In the genomic region with DNA sequence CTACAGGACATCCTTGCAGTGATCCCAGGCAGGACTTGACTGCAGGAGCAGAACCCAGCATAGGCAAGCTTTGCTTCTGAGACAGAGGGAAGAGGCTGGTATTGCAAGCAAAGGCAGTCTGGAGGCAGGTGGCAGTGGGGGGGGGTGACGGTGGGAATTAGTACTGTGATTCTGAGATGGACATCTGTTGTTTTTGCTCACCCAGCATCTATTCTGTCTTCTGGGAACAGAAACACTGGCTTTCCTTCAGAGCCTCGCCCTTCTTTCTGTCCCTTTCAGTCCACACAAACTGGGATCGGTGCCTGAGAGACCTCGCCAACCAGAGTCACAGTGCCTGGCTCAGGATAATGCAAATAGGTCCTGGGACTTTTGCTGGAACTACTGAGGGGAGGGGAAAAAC, we compare ENCODE assay signal across 21 cellular contexts. TPM values are rescaled to one million over a fixed set of nuclear protein-coding genes. Genes with fewer than 3 reads are reported as not detected.
DNase-seq lines count a peak whose midpoint lies in the region; ATAC-seq, FAIRE-seq and TF ChIP-seq lines count a peak whose summit lies in the region.
"Had no signal": no experiment of that assay in that cellular context is flagged by ENCODE, and none has a peak within 500 bp of the region (broad histone marks: within the 10 kb centered on the region; RNA-seq: fewer than 3 reads in every experiment).

No MANE protein-coding gene starts in this region.

- no peak overlapping the region for H3K9ac ChIP-seq in HepG2 (ENCODE audit: insufficient read depth, low read depth, low read length)
- no peak overlapping the region for H3K9ac ChIP-seq in endodermal cell (ENCODE audit: extremely low read depth, low read length, poor library complexity, severe bottlenecking)

- no peak overlapping the region for H2AFZ ChIP-seq in HepG2 (ENCODE audit: low read length)
- no peak overlapping the region for H2AFZ ChIP-seq in osteoblast (ENCODE audit: low read length)

- H3K9me3 Mint-ChIP-seq in endodermal cell, result no peaks in the 10 kb centered on the region
- H3K9me3 Mint-ChIP-seq: activated naive CD4-positive, alpha-beta T cell treated with anti-CD3 and anti-CD28 coated beads, Interleukin-2, amount 10 ng/mL, durations not matched to agents 7 days and 5 days; CD8-positive, alpha-beta T cell; immature natural killer cell had no signal

- in situ Hi-C loops in HepG2 (cut with HindIII; ENCODE audit: extremely low pct_ligation_motif_present, low pct_unique_long_range_greater_than_20kb), result no loop called here

- H3K4me3 ChIP-seq in right lobe of liver, result no peak overlapping the region
- H3K4me3 ChIP-seq in HepG2 (replicated peaks in 1 of 3; ENCODE audit: insufficient read depth in 1 of 3, low read depth in 2 of 3, low read length in 3 of 3), result no peak overlapping the region
- H3K4me3 ChIP-seq in endodermal cell (ENCODE audit: low read length), result no peak overlapping the region
- H3K4me3 ChIP-seq in osteoblast (ENCODE audit: insufficient read depth, low read length), result no peak overlapping the region
- H3K4me3 ChIP-seq: A549, K562 had no signal

- TF ChIP-seq EP300 in HepG2 (IDR thresholded peaks at IDR 0.05; ENCODE audit: low read depth in 2 of 2, low read length in 2 of 2) (no peak), HepG2 (CRISPR knock-in tag; IDR thresholded peaks at IDR 0.05; ENCODE audit: borderline replicate concordance) (no peak)

- no peak overlapping the region for H3K4me3 Mint-ChIP-seq in endodermal cell
- H3K4me3 Mint-ChIP-seq: activated naive CD4-positive, alpha-beta T cell treated with anti-CD3 and anti-CD28 coated beads, Interleukin-2, amount 10 ng/mL, durations not matched to agents 7 days and 5 days; CD8-positive, alpha-beta T cell; immature natural killer cell had no signal

- peaks cover 0 to 53% (median 5%) of the 10 kb centered on the region in 4 donors for H3K4me1 ChIP-seq in right lobe of liver
- peaks cover 29% of the 10 kb centered on the region for H3K4me1 ChIP-seq in HepG2 (ENCODE audit: insufficient read depth, low read length)
- H3K4me1 ChIP-seq in endodermal cell (ENCODE audit: control insufficient read depth, insufficient read depth, low read length), result no peaks in the 10 kb centered on the region
- H3K4me1 ChIP-seq in osteoblast (ENCODE audit: insufficient read depth, low read length), result peaks cover 3% of the 10 kb centered on the region

- TF ChIP-seq POLR2A in right lobe of liver (IDR thresholded peaks at IDR 0.05) (no peak), HepG2 (IDR thresholded peaks at IDR 0.05; ENCODE audit: insufficient read depth in 1 of 2, low read depth in 2 of 2, low read length in 2 of 2) (no peak)

- H3K4me2 ChIP-seq in HepG2 (ENCODE audit: low read depth, low read length), result no peak overlapping the region
- H3K4me2 ChIP-seq in osteoblast (ENCODE audit: insufficient read depth, low read length), result no peak overlapping the region
- H3K4me2 ChIP-seq: A549 had no signal

- FAIRE-seq in HepG2 (lab: Jason Lieb, UNC), result no peak
- FAIRE-seq: A549, GM12892, K562 had no signal

- TF ChIP-seq CTCF in right lobe of liver (IDR thresholded peaks at IDR 0.05) (no peak), HepG2 (CRISPR knock-in tag; IDR thresholded peaks at IDR 0.05) (no peak), endodermal cell (conservative IDR thresholded peaks at IDR 0.05) (no peak), osteoblast (IDR thresholded peaks at IDR 0.05; ENCODE audit: extremely low read depth, low read depth, low read length) (no peak)

- H3K4me1 Mint-ChIP-seq in endodermal cell, result no peaks in the 10 kb centered on the region
- H3K4me1 Mint-ChIP-seq: activated naive CD4-positive, alpha-beta T cell treated with anti-CD3 and anti-CD28 coated beads, Interleukin-2, amount 10 ng/mL, durations not matched to agents 7 days and 5 days; immature natural killer cell had no signal

- ATAC-seq in right lobe of liver (peak; percentile 23 to 72 (median 53)), HepG2 (no peak), GM18909 (IDR thresholded peaks at IDR 0.05; ENCODE audit: poor library complexity, unreplicated experiment) (no peak)
- ATAC-seq: A549; CD8-positive, alpha-beta T cell; HCT116; K562 had no signal

- POLR2A ChIA-PET in HepG2 (lab: Yijun Ruan, JAX), result no interaction called here

- CTCF ChIA-PET in HepG2 (lab: Yijun Ruan, JAX; ENCODE audit: low intra/inter-chr PET ratio, low total read pairs), result no interaction called here

- H4K20me1 ChIP-seq in HepG2 (ENCODE audit: insufficient read depth, low read length) (no peaks in the 10 kb centered on the region), osteoblast (ENCODE audit: insufficient read depth, low read length) (peaks cover 6% of the 10 kb centered on the region)

- H3K27me3 Mint-ChIP-seq in endodermal cell (ENCODE audit: insufficient read depth), result no peaks in the 10 kb centered on the region
- H3K27me3 Mint-ChIP-seq: activated naive CD4-positive, alpha-beta T cell treated with anti-CD3 and anti-CD28 coated beads, Interleukin-2, amount 10 ng/mL, durations not matched to agents 7 days and 5 days had no signal

- H3K36me3 Mint-ChIP-seq in endodermal cell (ENCODE audit: low read depth), result peaks cover 66% of the 10 kb centered on the region

- intact Hi-C loops in right lobe of liver (cut with DNase I) (no loop called here), HepG2 (cut with micrococcal nuclease; ENCODE audit: unreplicated experiment) (no loop called here)

- 38% methylated on average over 2 of the region's 4 CpGs for WGBS in right lobe of liver (ENCODE audit: insufficient coverage, low coverage, low lambda C conversion rate, missing lambda C conversion rate)
- 96% methylated on average over 4 of the region's 4 CpGs for WGBS in HepG2 (ENCODE audit: low lambda C conversion rate)
- 95 to 100% methylated on average over 1 to 4 of the region's 4 CpGs for WGBS in endodermal cell (ENCODE audit: insufficient coverage in 1 of 2, insufficient read length in 1 of 2), 2 experiments

- H3K27me3 ChIP-seq in right lobe of liver, result no peaks in the 10 kb centered on the region
- H3K27me3 ChIP-seq in HepG2 (ENCODE audit: control insufficient read depth in 1 of 2, insufficient read depth in 2 of 2, low read length in 2 of 2), result no peaks in the 10 kb centered on the region
- H3K27me3 ChIP-seq in endodermal cell (ENCODE audit: control insufficient read depth, insufficient read depth, low read length, poor library complexity, severe bottlenecking), result no peaks in the 10 kb centered on the region
- H3K27me3 ChIP-seq in osteoblast (ENCODE audit: insufficient read depth, low read length), result no peaks in the 10 kb centered on the region

- H3K27ac ChIP-seq in right lobe of liver (peak overlapping the region in 1 of 3 donors; percentile 69), HepG2 (ENCODE audit: extremely low read length, insufficient read depth, low read length) (no peak overlapping the region), endodermal cell (ENCODE audit: low read depth, low read length) (peak overlapping the region; percentile 17), osteoblast (ENCODE audit: low read depth, low read length) (no peak overlapping the region)
- H3K27ac ChIP-seq: A549 had no signal

- H3K27ac Mint-ChIP-seq in endodermal cell, result no peak overlapping the region
- H3K27ac Mint-ChIP-seq: activated naive CD4-positive, alpha-beta T cell treated with anti-CD3 and anti-CD28 coated beads, Interleukin-2, amount 10 ng/mL, durations not matched to agents 7 days and 5 days; CD8-positive, alpha-beta T cell; immature natural killer cell had no signal

- H3K36me3 ChIP-seq in right lobe of liver (peaks cover 4 to 46% (median 16%) of the 10 kb centered on the region in 4 donors), HepG2 (replicated peaks in 1 of 2; ENCODE audit: control insufficient read depth in 1 of 2, insufficient read depth in 2 of 2, low read length in 2 of 2) (peaks cover 15 to 50% of the 10 kb centered on the region in 2 experiments), endodermal cell (ENCODE audit: control insufficient read depth, insufficient read depth, low read length) (peaks cover 77% of the 10 kb centered on the region), osteoblast (ENCODE audit: insufficient read depth, low read length) (peaks cover 53% of the 10 kb centered on the region)

- H3K9me3 ChIP-seq in right lobe of liver (no peaks in the 10 kb centered on the region), HepG2 (ENCODE audit: low read length) (no peaks in the 10 kb centered on the region), endodermal cell (ENCODE audit: control insufficient read depth, low read length) (no peaks in the 10 kb centered on the region), osteoblast (ENCODE audit: low read depth, low read length) (no peaks in the 10 kb centered on the region)
- H3K9me3 ChIP-seq: A549 had no signal

- DNase-seq in right lobe of liver (peak in 2 of 3 donors; percentile 83 to 89), HepG2 (ENCODE audit: low spot score) (no peak), endodermal cell (no peak), osteoblast (ENCODE audit: insufficient read length, low spot score, missing footprints) (peak; percentile 35), CD1c-positive myeloid dendritic cell (ENCODE audit: extremely low spot score) (no peak), hepatic stellate cell (ENCODE audit: low spot score) (no peak)
- no peak for DNase-seq in activated naive CD4-positive, alpha-beta T cell (lab: John Stamatoyannopoulos, UW)
- DNase-seq: activated CD4-positive, CD25-positive, alpha-beta regulatory T cell treated with anti-CD3 and anti-CD28 coated beads, Interleukin-2, amount 50 U/mL, for 72 hours; activated naive CD4-positive, alpha-beta T cell treated with anti-CD3 and anti-CD28 coated beads, Interleukin-2, amount 10 ng/mL, durations not matched to agents 7 days and 5 days; CD8-positive, alpha-beta T cell; immature natural killer cell; mesendoderm; NCI-H1092; NCI-H345; T-helper 1 cell had no signal

- no peaks in the 10 kb centered on the region for H3K79me2 ChIP-seq in HepG2 (ENCODE audit: insufficient read depth, low read length)
- no peaks in the 10 kb centered on the region for H3K79me2 ChIP-seq in osteoblast (ENCODE audit: insufficient read depth, low read length)

- no TSS peak for BruUV-seq in HepG2 (replicated peaks; lab: Mats Ljungman, UMichigan)

- TF ChIP-seq RAD21 in HepG2 (CRISPR knock-in tag; IDR thresholded peaks at IDR 0.05), result no peak

RNA-seq across cellular contexts. Expression of a gene that starts 31.2 kb away (rescaled TPM):
- 1 to 10 TPM in 3 of 6 experiments, under 1 TPM in 3; 0.32 to 1.2 (median 0.87) TPM for total RNA-seq in right lobe of liver
- total RNA-seq in HepG2 (2016; rRNA removed; fragmentation: Illumina TruSeq; extraction: Trizol), result 0.22 TPM in 1 of 2 replicates, not detected in the other
- total RNA-seq in HepG2 (2016; cell fraction: cytosol; rRNA removed; fragmentation: Illumina TruSeq; extraction: Trizol; ENCODE audit: low read depth), result not detected in 2 replicates
- not detected in 2 replicates for total RNA-seq in HepG2 (2016; cell fraction: insoluble cytoplasmic fraction; rRNA removed; fragmentation: Illumina TruSeq; extraction: Trizol)
- not detected in 2 replicates for total RNA-seq in HepG2 (2016; cell fraction: membrane; rRNA removed; fragmentation: Illumina TruSeq; extraction: Trizol)
- not detected in 2 replicates for total RNA-seq in HepG2 (2016; cell fraction: nucleus; rRNA removed; fragmentation: Illumina TruSeq; extraction: Trizol)
- 0.05 and 0.08 TPM in 2 replicates for polyA plus RNA-seq in HepG2 (2011; rRNA removed)
- polyA plus RNA-seq in HepG2 (2011; cell fraction: cytosol; rRNA removed), result 0.08 and 0.17 TPM in 2 replicates
- polyA plus RNA-seq in HepG2 (2011; cell fraction: nucleus; rRNA removed), result 0.40 and 1.6 TPM in 2 replicates
- not detected in 2 replicates for polyA plus RNA-seq in HepG2 (2012)
- not detected in 2 replicates for polyA plus RNA-seq in HepG2 (2016; cell fraction: cytosol; fragmentation: Illumina TruSeq; extraction: Trizol; ENCODE audit: low read depth)
- polyA plus RNA-seq in HepG2 (2016; cell fraction: insoluble cytoplasmic fraction; fragmentation: Illumina TruSeq; extraction: Trizol; ENCODE audit: low read depth), result not detected in 2 replicates
- polyA plus RNA-seq in HepG2 (2016; cell fraction: membrane; fragmentation: Illumina TruSeq; extraction: Trizol; ENCODE audit: low read depth), result not detected in 2 replicates
- polyA plus RNA-seq in HepG2 (2016; cell fraction: nucleus; fragmentation: Illumina TruSeq; extraction: Trizol; ENCODE audit: insufficient read depth, low read depth), result 1.5 TPM in 1 of 2 replicates, not detected in the other
- polyA minus RNA-seq in HepG2 (2011; rRNA and poly(A)+ RNA removed; ENCODE audit: low replicate concordance), result 0.09 TPM in 1 of 2 replicates, not detected in the other
- polyA minus RNA-seq in HepG2 (2011; cell fraction: cytosol; rRNA and poly(A)+ RNA removed), result not detected in 2 replicates
- not detected in 2 replicates for polyA minus RNA-seq in HepG2 (2011; cell fraction: nucleus; rRNA and poly(A)+ RNA removed)
- 1 to 10 TPM; 1.3 TPM for total RNA-seq in endodermal cell
- 1.0 TPM for polyA plus RNA-seq in endodermal cell (2013, experiment 1 of 2)
- 1.1 TPM for polyA plus RNA-seq in endodermal cell (2013, experiment 2 of 2)
- not detected in 2 replicates for total RNA-seq in osteoblast
- total RNA-seq: bronchial epithelial cell had no signal
- polyA plus RNA-seq: immature natural killer cell had no signal

RNA-seq across cellular contexts. Expression of a gene that starts 40.2 kb away (rescaled TPM):
- total RNA-seq in right lobe of liver (10 to 100 TPM in 4 of 6 experiments, 1 to 10 TPM in 2; 8.9 to 15.8 (median 11.5) TPM), HepG2 (2016; rRNA removed; fragmentation: Illumina TruSeq; extraction: Trizol) (2.6 and 3.3 TPM in 2 replicates), endodermal cell (10 to 100 TPM; 22.2 to 24.9 TPM), osteoblast (11.6 and 13.0 TPM in 2 replicates)
- total RNA-seq in HepG2 (2016; cell fraction: cytosol; rRNA removed; fragmentation: Illumina TruSeq; extraction: Trizol; ENCODE audit: low read depth), result 3.1 TPM in 2 replicates
- 1.9 and 3.4 TPM in 2 replicates for total RNA-seq in HepG2 (2016; cell fraction: insoluble cytoplasmic fraction; rRNA removed; fragmentation: Illumina TruSeq; extraction: Trizol)
- 6.6 and 6.7 TPM in 2 replicates for total RNA-seq in HepG2 (2016; cell fraction: membrane; rRNA removed; fragmentation: Illumina TruSeq; extraction: Trizol)
- 2.1 and 2.7 TPM in 2 replicates for total RNA-seq in HepG2 (2016; cell fraction: nucleus; rRNA removed; fragmentation: Illumina TruSeq; extraction: Trizol)
- 1.8 and 2.2 TPM in 2 replicates for polyA plus RNA-seq in HepG2 (2011; rRNA removed)
- polyA plus RNA-seq in HepG2 (2011; cell fraction: cytosol; rRNA removed), result 1.8 and 3.2 TPM in 2 replicates
- polyA plus RNA-seq in HepG2 (2011; cell fraction: nucleus; rRNA removed), result 6.0 and 8.0 TPM in 2 replicates
- polyA plus RNA-seq in HepG2 (2012), result 0.98 and 1.3 TPM in 2 replicates
- 4.1 and 4.7 TPM in 2 replicates for polyA plus RNA-seq in HepG2 (2016; cell fraction: cytosol; fragmentation: Illumina TruSeq; extraction: Trizol; ENCODE audit: low read depth)
- 3.4 and 4.4 TPM in 2 replicates for polyA plus RNA-seq in HepG2 (2016; cell fraction: insoluble cytoplasmic fraction; fragmentation: Illumina TruSeq; extraction: Trizol; ENCODE audit: low read depth)
- polyA plus RNA-seq in HepG2 (2016; cell fraction: membrane; fragmentation: Illumina TruSeq; extraction: Trizol; ENCODE audit: low read depth), result 7.9 and 8.8 TPM in 2 replicates
- polyA plus RNA-seq in HepG2 (2016; cell fraction: nucleus; fragmentation: Illumina TruSeq; extraction: Trizol; ENCODE audit: insufficient read depth, low read depth), result 5.9 and 7.0 TPM in 2 replicates
- 2.7 and 10.4 TPM in 2 replicates for polyA minus RNA-seq in HepG2 (2011; rRNA and poly(A)+ RNA removed; ENCODE audit: low replicate concordance)
- polyA minus RNA-seq in HepG2 (2011; cell fraction: cytosol; rRNA and poly(A)+ RNA removed), result 1.5 and 1.6 TPM in 2 replicates
- 1.9 and 3.5 TPM in 2 replicates for polyA minus RNA-seq in HepG2 (2011; cell fraction: nucleus; rRNA and poly(A)+ RNA removed)
- polyA plus RNA-seq in endodermal cell (2013, experiment 1 of 2), result 13.9 TPM
- 14.7 TPM for polyA plus RNA-seq in endodermal cell (2013, experiment 2 of 2)
- total RNA-seq: CD8-positive, alpha-beta T cell had no signal

RNA-seq across cellular contexts. Expression of a gene that starts 41.7 kb away (rescaled TPM):
- total RNA-seq in right lobe of liver, result 10 to 100 TPM; 35.7 to 63.2 (median 44.4) TPM
- 28.9 and 29.7 TPM in 2 replicates for total RNA-seq in HepG2 (2016; rRNA removed; fragmentation: Illumina TruSeq; extraction: Trizol)
- 5.7 and 5.9 TPM in 2 replicates for total RNA-seq in HepG2 (2016; cell fraction: cytosol; rRNA removed; fragmentation: Illumina TruSeq; extraction: Trizol; ENCODE audit: low read depth)
- 26.4 and 28.8 TPM in 2 replicates for total RNA-seq in HepG2 (2016; cell fraction: insoluble cytoplasmic fraction; rRNA removed; fragmentation: Illumina TruSeq; extraction: Trizol)
- total RNA-seq in HepG2 (2016; cell fraction: membrane; rRNA removed; fragmentation: Illumina TruSeq; extraction: Trizol), result 13.5 and 15.5 TPM in 2 replicates
- 18.1 and 19.1 TPM in 2 replicates for total RNA-seq in HepG2 (2016; cell fraction: nucleus; rRNA removed; fragmentation: Illumina TruSeq; extraction: Trizol)
- 26.0 and 26.6 TPM in 2 replicates for polyA plus RNA-seq in HepG2 (2011; rRNA removed)
- polyA plus RNA-seq in HepG2 (2011; cell fraction: cytosol; rRNA removed), result 16.8 and 22.0 TPM in 2 replicates
- 34.0 and 38.2 TPM in 2 replicates for polyA plus RNA-seq in HepG2 (2011; cell fraction: nucleus; rRNA removed)
- polyA plus RNA-seq in HepG2 (2012), result 20.3 and 22.7 TPM in 2 replicates
- polyA plus RNA-seq in HepG2 (2016; cell fraction: cytosol; fragmentation: Illumina TruSeq; extraction: Trizol; ENCODE audit: low read depth), result 4.3 and 4.6 TPM in 2 replicates
- 22.1 and 30.0 TPM in 2 replicates for polyA plus RNA-seq in HepG2 (2016; cell fraction: insoluble cytoplasmic fraction; fragmentation: Illumina TruSeq; extraction: Trizol; ENCODE audit: low read depth)
- 9.7 and 10.4 TPM in 2 replicates for polyA plus RNA-seq in HepG2 (2016; cell fraction: membrane; fragmentation: Illumina TruSeq; extraction: Trizol; ENCODE audit: low read depth)
- polyA plus RNA-seq in HepG2 (2016; cell fraction: nucleus; fragmentation: Illumina TruSeq; extraction: Trizol; ENCODE audit: insufficient read depth, low read depth), result 30.2 and 32.6 TPM in 2 replicates
- 92.9 and 98.5 TPM in 2 replicates for polyA minus RNA-seq in HepG2 (2011; rRNA and poly(A)+ RNA removed; ENCODE audit: low replicate concordance)
- 32.7 and 33.4 TPM in 2 replicates for polyA minus RNA-seq in HepG2 (2011; cell fraction: cytosol; rRNA and poly(A)+ RNA removed)
- polyA minus RNA-seq in HepG2 (2011; cell fraction: nucleus; rRNA and poly(A)+ RNA removed), result 19.2 and 21.4 TPM in 2 replicates
- 10 to 100 TPM; 64.9 to 76.6 TPM for total RNA-seq in endodermal cell
- 51.3 TPM for polyA plus RNA-seq in endodermal cell (2013, experiment 1 of 2)
- polyA plus RNA-seq in endodermal cell (2013, experiment 2 of 2), result 49.8 TPM
- total RNA-seq in osteoblast, result 35.4 and 37.3 TPM in 2 replicates

Comparison
In these comparisons a context has a peak if more than half of its experiments do, and no peak if none do; other contexts are left out.
1. ATAC-seq: peak in right lobe of liver (4 of 4); none in HepG2 (single experiment) and GM18909 (single experiment).
2. DNase-seq: peak in right lobe of liver (2 of 3) and osteoblast (single experiment); none in HepG2 (single experiment), endodermal cell (single experiment), CD1c-positive myeloid dendritic cell (single experiment), activated naive CD4-positive, alpha-beta T cell (0 of 4) and hepatic stellate cell (single experiment).